ENCODE assay signal across 18 cellular contexts in genomic region chr14:56933446-56933845, GRCh38.
"Had no signal": no experiment of that assay in that cellular context is flagged by ENCODE, and none has a peak within 500 bp of the region (broad histone marks: within the 10 kb centered on the region; RNA-seq: fewer than 3 reads in every experiment).

No MANE protein-coding gene starts in this region.

- FAIRE-seq: TTC549 had no signal

- DNase-seq: activated CD4-positive, alpha-beta T cell treated with anti-CD3 and anti-CD28 coated beads for 1 hour; activated CD4-positive, alpha-beta T cell treated with anti-CD3 and anti-CD28 coated beads, Interleukin-2, amount 50 U/mL, for 1 hour; activated gamma-delta T cell treated with Interleukin-2 at 50 U/mL for 16 hours; activated T-cell treated with anti-CD3 and anti-CD28 coated beads, Interleukin-2, amount 50 U/mL, for 1 hour; anterior cingulate cortex; effector CD4-positive, alpha-beta T cell; immature natural killer cell; lower lobe of right lung; naive B cell; occipital lobe; right lobe of liver; stimulated activated CD4-positive, alpha-beta T cell treated with anti-CD3 and anti-CD28 coated beads, Interleukin-1b, Interleukin-23, amount 100 ng/mL, for 48 hours; stimulated activated naive CD8-positive, alpha-beta T cell treated with anti-CD3 and anti-CD28 coated beads, Interleukin-15, amount 100 ng/mL, for 72 hours; tibial artery had no signal

- H3K4me3 ChIP-seq: body of pancreas, hepatocyte, lower lobe of right lung, right lobe of liver, skin epidermis, tibial artery had no signal
